Comparison of ENCODE assay signal across 8 cellular contexts in genomic region chr1:120123813-120124212, GRCh38. TPM values are rescaled to one million over a fixed set of nuclear protein-coding genes. Genes with fewer than 3 reads are reported as not detected.
DNase-seq lines count a peak whose midpoint lies in the region; ATAC-seq and TF ChIP-seq lines count a peak whose summit lies in the region.
"Not testable (repeated sequence)": the region's sequence is repeated elsewhere in the genome, so short reads cannot be mapped to it uniquely, and the experiment has no call there.

No MANE protein-coding gene starts in this region.

- H4K20me1 ChIP-seq in BLaER1: not testable (repeated sequence)

- H3K4me1 ChIP-seq in BLaER1: peaks cover 26% of the 10 kb centered on the region

- CTCF ChIA-PET in activated CD8-positive, alpha-beta memory T cell treated with anti-CD3 and anti-CD28 coated beads, Interleukin-2, amount 10 ng/mL, durations not matched to agents 7 days and 5 days (lab: Charles Lee): not testable (repeated sequence)

- H3K9me3 ChIP-seq in BLaER1: not testable (repeated sequence)

- intact Hi-C loops in Right ventricle myocardium superior (cut with DNase I): not testable (repeated sequence)

- in situ Hi-C loops in KBM-7 (cut with MboI; ENCODE audit: low pct_unique_long_range_greater_than_20kb, low sequenced_read_pairs): not testable (repeated sequence)

- H3K4me1 Mint-ChIP-seq in activated CD8-positive, alpha-beta memory T cell treated with anti-CD3 and anti-CD28 coated beads, Interleukin-2, amount 10 ng/mL, durations not matched to agents 7 days and 5 days: peaks cover 22% of the 10 kb centered on the region
- peaks cover 12% of the 10 kb centered on the region for H3K4me1 Mint-ChIP-seq in nephron progenitor cell

- H3K9me3 Mint-ChIP-seq in activated CD8-positive, alpha-beta memory T cell treated with anti-CD3 and anti-CD28 coated beads, Interleukin-2, amount 10 ng/mL, durations not matched to agents 7 days and 5 days (ENCODE audit: low read depth); nephron progenitor cell: not testable (repeated sequence)

- H3K27me3 Mint-ChIP-seq in activated CD8-positive, alpha-beta memory T cell treated with anti-CD3 and anti-CD28 coated beads, Interleukin-2, amount 10 ng/mL, durations not matched to agents 7 days and 5 days; nephron progenitor cell (ENCODE audit: low read depth, poor library complexity): not testable (repeated sequence)

- DNase-seq in HCEC 1CT: peak; percentile 1
- peak; percentile 56 for DNase-seq in KBM-7
- DNase-seq in RPMI7951 (ENCODE audit: low read depth): peak; percentile 52
- DNase-seq in activated CD8-positive, alpha-beta memory T cell treated with anti-CD3 and anti-CD28 coated beads, Interleukin-2, amount 10 ng/mL, durations not matched to agents 7 days and 5 days; Right ventricle myocardium superior; nephron progenitor cell: not testable (repeated sequence)

- not testable (repeated sequence) for H3K4me3 ChIP-seq in BLaER1

- H3K36me3 Mint-ChIP-seq in activated CD8-positive, alpha-beta memory T cell treated with anti-CD3 and anti-CD28 coated beads, Interleukin-2, amount 10 ng/mL, durations not matched to agents 7 days and 5 days; nephron progenitor cell (ENCODE audit: low read depth): not testable (repeated sequence)

- not testable (repeated sequence) for TF ChIP-seq CTCF in nephron progenitor cell (IDR thresholded peaks at IDR 0.05)

- H3K27me3 ChIP-seq in BLaER1: not testable (repeated sequence)

- H3K4me3 Mint-ChIP-seq in activated CD8-positive, alpha-beta memory T cell treated with anti-CD3 and anti-CD28 coated beads, Interleukin-2, amount 10 ng/mL, durations not matched to agents 7 days and 5 days; nephron progenitor cell: not testable (repeated sequence)

- peak overlapping the region; percentile 43; the same call in 1 of the 2 replicates for H3K4me2 ChIP-seq in BLaER1

- H3K9ac ChIP-seq in BLaER1: not testable (repeated sequence)

- not testable (repeated sequence) for H3K36me3 ChIP-seq in BLaER1

- ATAC-seq in GM18870 (IDR thresholded peaks at IDR 0.05; ENCODE audit: unreplicated experiment) (peak; percentile 40), Right ventricle myocardium superior (ENCODE audit: poor library complexity) (peak; percentile 64)
- peak; percentile 63 for ATAC-seq in activated CD8-positive, alpha-beta memory T cell treated with anti-CD3 and anti-CD28 coated beads, Interleukin-2, amount 10 ng/mL, durations not matched to agents 7 days and 5 days

- H3K27ac Mint-ChIP-seq in activated CD8-positive, alpha-beta memory T cell treated with anti-CD3 and anti-CD28 coated beads, Interleukin-2, amount 10 ng/mL, durations not matched to agents 7 days and 5 days: not testable (repeated sequence)
- peak overlapping the region; percentile 36 for H3K27ac Mint-ChIP-seq in nephron progenitor cell

- H3K27ac ChIP-seq in BLaER1: not testable (repeated sequence)

RNA-seq across cellular contexts. Expression of gene SEC22B, which starts 52.5 kb away (rescaled TPM):
- 38.4 and 39.0 TPM in 2 replicates for total RNA-seq in RPMI7951 (2014; rRNA removed; shearing (Covaris generic))
- total RNA-seq in activated CD8-positive, alpha-beta memory T cell treated with anti-CD3 and anti-CD28 coated beads, Interleukin-2, amount 10 ng/mL, durations not matched to agents 7 days and 5 days: 10 to 100 TPM; 18.5 to 23.8 TPM
- 12.4 TPM for total RNA-seq in Right ventricle myocardium superior

RNA-seq across cellular contexts. Expression of gene NOTCH2, which starts 54.4 kb away (rescaled TPM):
- 66.0 and 69.0 TPM in 2 replicates for total RNA-seq in RPMI7951 (2014; rRNA removed; shearing (Covaris generic))
- 10 to 100 TPM; 90.9 to 95.6 TPM for total RNA-seq in activated CD8-positive, alpha-beta memory T cell treated with anti-CD3 and anti-CD28 coated beads, Interleukin-2, amount 10 ng/mL, durations not matched to agents 7 days and 5 days
- total RNA-seq in Right ventricle myocardium superior: 20.1 TPM
